In genomic region chr14:102341566-102341965, GRCh38 we compare ENCODE assay signal across 15 cellular contexts.
"Had no signal": no experiment of that assay in that cellular context is flagged by ENCODE, and none has a peak within 500 bp of the region (broad histone marks: within the 10 kb centered on the region; RNA-seq: fewer than 3 reads in every experiment).

No MANE protein-coding gene starts in this region.

- H3K27me3 Mint-ChIP-seq: activated naive CD4-positive, alpha-beta T cell treated with anti-CD3 and anti-CD28 coated beads, Interleukin-2, amount 10 ng/mL, durations not matched to agents 7 days and 5 days; memory B cell; naive thymus-derived CD8-positive, alpha-beta T cell had no signal

- H3K4me1 ChIP-seq: gastroesophageal sphincter, left lung, testis had no signal

- H3K9me3 ChIP-seq: gastroesophageal sphincter, left lung, mucosa of descending colon, testis had no signal

- H3K4me1 Mint-ChIP-seq: memory B cell; naive thymus-derived CD8-positive, alpha-beta T cell had no signal

- H3K4me3 ChIP-seq: cardiac muscle cell, gastroesophageal sphincter, left lung, mucosa of descending colon, testis had no signal

- H3K4me3 Mint-ChIP-seq: activated naive CD4-positive, alpha-beta T cell treated with anti-CD3 and anti-CD28 coated beads, Interleukin-2, amount 10 ng/mL, durations not matched to agents 7 days and 5 days; memory B cell; naive thymus-derived CD8-positive, alpha-beta T cell had no signal

- H3K27me3 ChIP-seq: cardiac muscle cell, gastroesophageal sphincter, left lung, testis had no signal

- H3K27ac Mint-ChIP-seq: activated naive CD4-positive, alpha-beta T cell treated with anti-CD3 and anti-CD28 coated beads, Interleukin-2, amount 10 ng/mL, durations not matched to agents 7 days and 5 days; memory B cell had no signal

- ATAC-seq: gastroesophageal sphincter; left lung; mucosa of descending colon; naive thymus-derived CD8-positive, alpha-beta T cell had no signal

- H3K27ac ChIP-seq: cardiac muscle cell, gastroesophageal sphincter, left lung, testis, VCaP had no signal

- DNase-seq: activated CD4-positive, alpha-beta T cell treated with anti-CD3 and anti-CD28 coated beads for 1 hour; activated CD4-positive, alpha-beta T cell treated with anti-CD3 and anti-CD28 coated beads, Interleukin-2, amount 50 U/mL, for 4 hours; activated naive CD4-positive, alpha-beta T cell treated with anti-CD3 and anti-CD28 coated beads, Interleukin-2, amount 10 ng/mL, durations not matched to agents 7 days and 5 days; activated T-cell treated with anti-CD3 and anti-CD28 coated beads for 4 hours; left lung; mucosa of descending colon; naive thymus-derived CD8-positive, alpha-beta T cell; retina; stimulated activated CD4-positive, alpha-beta T cell treated with anti-CD3 and anti-CD28 coated beads, Interleukin-4, amount 100 ng/mL, for 1 hour; stimulated activated naive CD4-positive, alpha-beta T cell treated with Interleukin-2 at 50 U/mL for 16 hours; testis had no signal
